Comparison of ENCODE assay signal across 21 cellular contexts in the genomic region with DNA sequence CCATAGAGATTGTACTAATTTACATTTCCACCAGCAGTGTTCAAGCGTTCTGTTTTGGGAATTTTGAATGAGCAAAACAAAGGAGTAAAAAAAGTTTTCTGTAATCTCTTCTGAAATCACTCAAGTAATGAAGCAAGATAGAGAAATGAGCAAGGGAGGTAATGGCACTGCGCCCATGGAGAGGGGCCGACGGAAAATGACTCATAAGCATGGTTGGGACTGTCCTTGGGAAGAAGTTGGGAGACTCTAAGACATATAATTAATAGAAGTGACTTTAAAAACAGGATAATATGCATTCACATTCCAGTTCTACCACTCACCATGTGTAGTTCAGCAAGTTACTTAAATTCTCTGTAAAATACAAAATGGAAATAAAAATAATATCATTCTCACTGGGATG.
"Had no signal": no experiment of that assay in that cellular context is flagged by ENCODE, and none has a peak within 500 bp of the region (broad histone marks: within the 10 kb centered on the region; RNA-seq: fewer than 3 reads in every experiment).

No MANE protein-coding gene starts in this region.

- H3K4me1 ChIP-seq: colonic mucosa, gastroesophageal sphincter, psoas muscle had no signal

- H3K36me3 ChIP-seq: colonic mucosa, gastroesophageal sphincter, heart right ventricle, ovary, stomach, vagina had no signal

- H3K4me3 ChIP-seq: colonic mucosa, gastroesophageal sphincter, heart right ventricle, ovary, psoas muscle, skin epidermis, stomach, vagina had no signal

- H3K27me3 ChIP-seq: colonic mucosa, gastroesophageal sphincter, ovary, stomach, vagina had no signal

- H3K27ac ChIP-seq: colonic mucosa, gastroesophageal sphincter, heart right ventricle, ovary, psoas muscle, skin epidermis, stomach, vagina had no signal

- H3K9me3 ChIP-seq: colonic mucosa, gastroesophageal sphincter, heart right ventricle, ovary, psoas muscle, stomach, vagina had no signal

- DNase-seq: activated CD4-positive, alpha-beta T cell treated with anti-CD3 and anti-CD28 coated beads, Interleukin-2, amount 50 U/mL, for 4 hours; activated gamma-delta T cell treated with Interleukin-2 at 50 U/mL for 16 hours; amniotic stem cell; central memory CD4-positive, alpha-beta T cell; colonic mucosa; erythroblast; heart right ventricle; immature natural killer cell; left ventricle myocardium superior; ovary; psoas muscle; right cardiac atrium; stimulated activated CD4-positive, alpha-beta T cell treated with anti-CD3 and anti-CD28 coated beads, Interleukin-15, amount 100 ng/mL, for 24 hours; stimulated activated CD4-positive, alpha-beta T cell treated with anti-CD3 and anti-CD28 coated beads, Interleukin-4, amount 100 ng/mL, for 1 hour; stomach; T-helper 17 cell; trophoblast cell had no signal

- ATAC-seq: gastroesophageal sphincter; heart right ventricle; left ventricle myocardium superior; psoas muscle; right cardiac atrium; stimulated activated effector memory CD8-positive, alpha-beta T cell treated with anti-CD3 and anti-CD28 coated beads, Interleukin-12 subunit alpha, Interleukin-12 subunit beta, amount 100 ng/mL, for 72 hours; T-helper 17 cell had no signal
